ENCODE assay signal across 27 cellular contexts in the genomic region with DNA sequence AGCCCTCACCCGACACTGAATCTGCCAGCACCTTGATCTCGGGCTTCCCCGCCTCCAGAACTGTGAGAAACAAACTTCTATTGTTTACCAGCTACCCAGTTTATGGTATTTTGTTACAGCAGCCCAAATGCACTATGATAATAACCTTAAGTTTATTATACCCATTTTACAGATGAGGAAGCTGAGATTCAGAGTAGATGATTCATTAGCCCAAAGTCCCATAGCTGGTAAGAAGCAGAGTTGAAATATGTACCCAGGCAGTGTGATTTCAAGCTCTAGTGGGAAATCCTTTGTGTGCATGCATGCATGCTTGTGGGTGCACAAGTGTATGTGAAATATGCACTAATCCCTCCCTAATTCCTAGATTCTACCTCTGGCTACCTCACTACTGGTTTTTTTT. TPM values are rescaled to one million over a fixed set of nuclear protein-coding genes. Genes with fewer than 3 reads are reported as not detected.
"Had no signal": no experiment of that assay in that cellular context is flagged by ENCODE, and none has a peak within 500 bp of the region (broad histone marks: within the 10 kb centered on the region; RNA-seq: fewer than 3 reads in every experiment).

No MANE protein-coding gene starts in this region.

- H3K9me3 ChIP-seq: ovary, psoas muscle, stomach, thoracic aorta, thyroid gland, tibial nerve, upper lobe of right lung, uterus had no signal

- H2AFZ ChIP-seq: neural progenitor cell, parathyroid adenoma had no signal

- H3K4me1 ChIP-seq: parathyroid adenoma, psoas muscle, uterus had no signal

- H3K36me3 ChIP-seq: neural progenitor cell, ovary, stomach, thoracic aorta, thyroid gland, tibial nerve, upper lobe of right lung, uterus had no signal

- H3K9ac ChIP-seq: neural progenitor cell, parathyroid adenoma had no signal

- H3K27ac Mint-ChIP-seq: naive thymus-derived CD4-positive, alpha-beta T cell; natural killer cell; nephron; neural progenitor cell; progenitor cell of endocrine pancreas; stimulated activated effector memory CD8-positive, alpha-beta T cell treated with anti-CD3 and anti-CD28 coated beads, Interleukin-12 subunit alpha, Interleukin-12 subunit beta, amount 100 ng/mL, for 72 hours; stimulated activated naive B cell treated with anti-CD40 and anti-IgM and Interleukin-4, amounts not matched to agents 10 μg/mL and 1 μg/mL and 100 μg/mL, for 72 hours; stimulated activated naive CD8-positive, alpha-beta T cell treated with anti-CD3 and anti-CD28 coated beads, Interleukin-15, Interleukin-2, amounts not matched to agents 100 ng/mL and 50 ng/mL, for 24 hours; type B pancreatic cell had no signal

- DNase-seq: naive thymus-derived CD4-positive, alpha-beta T cell; natural killer cell; occipital lobe; psoas muscle; right cardiac atrium; small intestine; stimulated activated CD4-positive, alpha-beta T cell treated with anti-CD3 and anti-CD28 coated beads, Interleukin-12 subunit alpha, Interleukin-12 subunit beta, amount 100 ng/mL, for 4 hours; stimulated activated CD4-positive, alpha-beta T cell treated with anti-CD3 and anti-CD28 coated beads, Interleukin-1b, Interleukin-23, amount 100 ng/mL, for 48 hours; stimulated activated CD4-positive, alpha-beta T cell treated with anti-CD3 and anti-CD28 coated beads, Interleukin-2, amount 100 ng/mL, for 48 hours; stimulated activated CD4-positive, alpha-beta T cell treated with anti-CD3 and anti-CD28 coated beads, Interleukin-4, amount 100 ng/mL, for 24 hours; stimulated activated naive B cell treated with anti-CD40 and anti-IgM and Interleukin-4, amounts not matched to agents 10 μg/mL and 1 μg/mL and 100 μg/mL, for 72 hours; stimulated activated naive CD4-positive, alpha-beta T cell treated with Interleukin-2 at 50 U/mL for 16 hours; stomach; thyroid gland; uterus had no signal

- ATAC-seq: naive thymus-derived CD4-positive, alpha-beta T cell; natural killer cell; psoas muscle; right cardiac atrium; sciatic nerve; stimulated activated effector memory CD8-positive, alpha-beta T cell treated with anti-CD3 and anti-CD28 coated beads, Interleukin-12 subunit alpha, Interleukin-12 subunit beta, amount 100 ng/mL, for 72 hours; stimulated activated naive B cell treated with anti-CD40 and anti-IgM and Interleukin-4, amounts not matched to agents 10 μg/mL and 1 μg/mL and 100 μg/mL, for 72 hours; upper lobe of right lung had no signal

- H3K27ac ChIP-seq: neural progenitor cell, ovary, parathyroid adenoma, psoas muscle, stomach, thoracic aorta, thyroid gland, tibial nerve, upper lobe of right lung, uterus had no signal

- FAIRE-seq: small intestine had no signal

- H3K4me2 ChIP-seq: neural progenitor cell had no signal

- H3K36me3 Mint-ChIP-seq: naive thymus-derived CD4-positive, alpha-beta T cell; natural killer cell; neural progenitor cell; stimulated activated effector memory CD8-positive, alpha-beta T cell treated with anti-CD3 and anti-CD28 coated beads, Interleukin-12 subunit alpha, Interleukin-12 subunit beta, amount 100 ng/mL, for 72 hours; stimulated activated naive B cell treated with anti-CD40 and anti-IgM and Interleukin-4, amounts not matched to agents 10 μg/mL and 1 μg/mL and 100 μg/mL, for 72 hours; type B pancreatic cell had no signal

- H3K4me1 Mint-ChIP-seq: stimulated activated effector memory CD8-positive, alpha-beta T cell treated with anti-CD3 and anti-CD28 coated beads, Interleukin-12 subunit alpha, Interleukin-12 subunit beta, amount 100 ng/mL, for 72 hours had no signal

- H3K4me3 Mint-ChIP-seq: naive thymus-derived CD4-positive, alpha-beta T cell; natural killer cell; nephron; neural progenitor cell; stimulated activated effector memory CD8-positive, alpha-beta T cell treated with anti-CD3 and anti-CD28 coated beads, Interleukin-12 subunit alpha, Interleukin-12 subunit beta, amount 100 ng/mL, for 72 hours; stimulated activated naive B cell treated with anti-CD40 and anti-IgM and Interleukin-4, amounts not matched to agents 10 μg/mL and 1 μg/mL and 100 μg/mL, for 72 hours; stimulated activated naive CD8-positive, alpha-beta T cell treated with anti-CD3 and anti-CD28 coated beads, Interleukin-15, Interleukin-2, amounts not matched to agents 100 ng/mL and 50 ng/mL, for 24 hours; type B pancreatic cell had no signal

- H3K79me2 ChIP-seq: parathyroid adenoma had no signal

- H3K27me3 ChIP-seq: neural progenitor cell, ovary, thyroid gland, tibial nerve, uterus had no signal

- H3K4me3 ChIP-seq: neural progenitor cell, ovary, psoas muscle, stomach, thoracic aorta, thyroid gland, tibial nerve, upper lobe of right lung, uterus had no signal

- H3K9me3 Mint-ChIP-seq: natural killer cell; nephron; neural progenitor cell; stimulated activated effector memory CD8-positive, alpha-beta T cell treated with anti-CD3 and anti-CD28 coated beads, Interleukin-12 subunit alpha, Interleukin-12 subunit beta, amount 100 ng/mL, for 72 hours; stimulated activated naive B cell treated with anti-CD40 and anti-IgM and Interleukin-4, amounts not matched to agents 10 μg/mL and 1 μg/mL and 100 μg/mL, for 72 hours; stimulated activated naive CD8-positive, alpha-beta T cell treated with anti-CD3 and anti-CD28 coated beads, Interleukin-15, Interleukin-2, amounts not matched to agents 100 ng/mL and 50 ng/mL, for 24 hours; type B pancreatic cell had no signal

RNA-seq across cellular contexts. Expression of a gene that starts 7.9 kb away (rescaled TPM):
- total RNA-seq: progenitor cell of endocrine pancreas, stomach, thoracic aorta had no signal
- polyA plus RNA-seq: naive thymus-derived CD4-positive, alpha-beta T cell had no signal
